In genomic region chr20:24781061-24781980, GRCh38 we compare ENCODE assay signal across 8 cellular contexts.
DNase-seq lines count a peak whose midpoint lies in the region; ATAC-seq and TF ChIP-seq lines count a peak whose summit lies in the region.

No MANE protein-coding gene starts in this region.

- ATAC-seq in DND-41 (ENCODE audit: insufficient read depth, low read depth) (peak; percentile 49; the same call in 2 of the 3 replicates), WTC11 (peak; percentile 78), left ventricle myocardium superior (peak; percentile 85)
- ATAC-seq in stimulated activated naive CD8-positive, alpha-beta T cell treated with anti-CD3 and anti-CD28 coated beads, Interleukin-15, Interleukin-2, amounts not matched to agents 100 U/mL and 50 U/mL, for 24 hours = no peak

- DNase-seq in DND-41 = peak; percentile 25
- DNase-seq in HPDE6-E6E7 (ENCODE audit: extremely low spot score) = peak; percentile 35
- DNase-seq in WTC11 (ENCODE audit: low spot score) = peak; percentile 44
- peak; percentile 22 for DNase-seq in left ventricle myocardium superior
- peak; percentile 21 for DNase-seq in stimulated activated naive CD8-positive, alpha-beta T cell treated with anti-CD3 and anti-CD28 coated beads, Interleukin-15, Interleukin-2, amounts not matched to agents 100 U/mL and 50 U/mL, for 24 hours
- no peak for DNase-seq in OCI-M2 (lab: John Stamatoyannopoulos, UW; ENCODE audit: unreplicated experiment)
- DNase-seq in SHP77 treated with DMSO at 0.1 percent for 48 hours (lab: John Stamatoyannopoulos, UW) = no peak
- no peak for DNase-seq in T-helper 9 cell

- no peak overlapping the region for H2AFZ ChIP-seq in DND-41 (ENCODE audit: low read depth, low read length)

- H3K4me3 ChIP-seq in DND-41 (ENCODE audit: low read depth in 1 of 2, low read length in 2 of 2) = no peak overlapping the region

- no peaks in the 10 kb centered on the region for H3K4me1 Mint-ChIP-seq in WTC11

- H3K4me1 ChIP-seq in DND-41 (ENCODE audit: insufficient read depth, low read length) = peaks cover 41% of the 10 kb centered on the region

- CTCF ChIA-PET in WTC11 (lab: Charles Lee) = interaction anchor here (0.6 to 3.1 kb wide), 18 partner anchors 9 to 844 kb away, joined by 3 to 12 read pairs (median 4); no protein-coding TSS in a partner anchor

- no peaks in the 10 kb centered on the region for H3K27me3 ChIP-seq in DND-41 (ENCODE audit: insufficient read depth, low read length, poor library complexity)

- H3K9me3 ChIP-seq in DND-41 (ENCODE audit: insufficient read depth, low read length, severe bottlenecking) = no peaks in the 10 kb centered on the region

- no peak overlapping the region for H3K9ac ChIP-seq in DND-41 (ENCODE audit: low read depth, low read length)

- intact Hi-C loops in left ventricle myocardium superior (cut with micrococcal nuclease) = no loop called here

- H3K4me2 ChIP-seq in DND-41 (ENCODE audit: insufficient read depth, low read length) = no peak overlapping the region

- no peak overlapping the region for H3K27ac Mint-ChIP-seq in WTC11

- H3K36me3 ChIP-seq in DND-41 (ENCODE audit: insufficient read depth, low read length) = no peaks in the 10 kb centered on the region

- H3K79me2 ChIP-seq in DND-41 (ENCODE audit: insufficient read depth, low read length) = no peaks in the 10 kb centered on the region

- no peaks in the 10 kb centered on the region; the same call in none of the 2 replicates for H3K27me3 Mint-ChIP-seq in WTC11 (ENCODE audit: low read depth)

- no peak overlapping the region for H3K4me3 Mint-ChIP-seq in WTC11

- H3K36me3 Mint-ChIP-seq in WTC11 = no peaks in the 10 kb centered on the region

- POLR2A ChIA-PET in WTC11 (lab: Charles Lee) = no interaction called here

- peaks cover 3% of the 10 kb centered on the region for H3K9me3 Mint-ChIP-seq in WTC11

- no peak overlapping the region for H3K27ac ChIP-seq in DND-41 (ENCODE audit: low read length)

- no peaks in the 10 kb centered on the region for H4K20me1 ChIP-seq in DND-41 (ENCODE audit: insufficient read depth, low read length)

- peak; percentile 61 for TF ChIP-seq CTCF in DND-41 (IDR thresholded peaks at IDR 0.05; ENCODE audit: borderline replicate concordance, extremely low read depth, low read length, poor library complexity, severe bottlenecking)
- 0 out of 2 replicates have a peak, but pooled peaks have one; percentile 17 for TF ChIP-seq CTCF in WTC11 (IDR thresholded peaks at IDR 0.05)

TF ChIP-seq in WTC11, 78 proteins besides CTCF, POLR2A, EP300 and RAD21 (continues in another document):
- TF ChIP-seq TP53 (CRISPR knock-in tag; IDR thresholded peaks at IDR 0.05) (no peak), MXD4 (CRISPR knock-in tag; IDR thresholded peaks at IDR 0.05; ENCODE audit: borderline replicate concordance) (no peak), ATF2 (CRISPR knock-in tag; IDR thresholded peaks at IDR 0.05; ENCODE audit: borderline replicate concordance, low read depth) (no peak), MAX (CRISPR knock-in tag; IDR thresholded peaks at IDR 0.05) (no peak), ZNF317 (CRISPR knock-in tag; IDR thresholded peaks at IDR 0.05; ENCODE audit: borderline replicate concordance, low read depth) (no peak), E2F1 (CRISPR knock-in tag; IDR thresholded peaks at IDR 0.05) (no peak), E2F4 (CRISPR knock-in tag; IDR thresholded peaks at IDR 0.05; ENCODE audit: borderline replicate concordance, low read depth) (no peak), ZBTB21 (CRISPR knock-in tag; IDR thresholded peaks at IDR 0.05; ENCODE audit: borderline replicate concordance) (no peak), ZBTB43 (CRISPR knock-in tag; IDR thresholded peaks at IDR 0.05) (no peak), GRHL2 (CRISPR knock-in tag; IDR thresholded peaks at IDR 0.05; ENCODE audit: insufficient replicate concordance, severe bottlenecking) (no peak), NR1H2 (CRISPR knock-in tag; IDR thresholded peaks at IDR 0.05) (no peak), ZNF532 (CRISPR knock-in tag; IDR thresholded peaks at IDR 0.05; ENCODE audit: borderline replicate concordance) (no peak), USF2 (CRISPR knock-in tag; IDR thresholded peaks at IDR 0.05) (no peak), PRRX2 (CRISPR knock-in tag; IDR thresholded peaks at IDR 0.05) (no peak), ELF4 (CRISPR knock-in tag; IDR thresholded peaks at IDR 0.05; ENCODE audit: low read depth) (no peak), TEAD1 (CRISPR knock-in tag; IDR thresholded peaks at IDR 0.05) (no peak)

Comparison
In these comparisons a context has a peak if more than half of its experiments do, and no peak if none do; other contexts are left out.
1. DNase-seq: peak in DND-41 (single experiment), HPDE6-E6E7 (single experiment), WTC11 (single experiment), left ventricle myocardium superior (single experiment) and stimulated activated naive CD8-positive, alpha-beta T cell treated with anti-CD3 and anti-CD28 coated beads, Interleukin-15, Interleukin-2, amounts not matched to agents 100 U/mL and 50 U/mL, for 24 hours (single experiment); none in OCI-M2 (single experiment), SHP77 treated with DMSO at 0.1 percent for 48 hours (single experiment) and T-helper 9 cell (single experiment).